In the genomic region with DNA sequence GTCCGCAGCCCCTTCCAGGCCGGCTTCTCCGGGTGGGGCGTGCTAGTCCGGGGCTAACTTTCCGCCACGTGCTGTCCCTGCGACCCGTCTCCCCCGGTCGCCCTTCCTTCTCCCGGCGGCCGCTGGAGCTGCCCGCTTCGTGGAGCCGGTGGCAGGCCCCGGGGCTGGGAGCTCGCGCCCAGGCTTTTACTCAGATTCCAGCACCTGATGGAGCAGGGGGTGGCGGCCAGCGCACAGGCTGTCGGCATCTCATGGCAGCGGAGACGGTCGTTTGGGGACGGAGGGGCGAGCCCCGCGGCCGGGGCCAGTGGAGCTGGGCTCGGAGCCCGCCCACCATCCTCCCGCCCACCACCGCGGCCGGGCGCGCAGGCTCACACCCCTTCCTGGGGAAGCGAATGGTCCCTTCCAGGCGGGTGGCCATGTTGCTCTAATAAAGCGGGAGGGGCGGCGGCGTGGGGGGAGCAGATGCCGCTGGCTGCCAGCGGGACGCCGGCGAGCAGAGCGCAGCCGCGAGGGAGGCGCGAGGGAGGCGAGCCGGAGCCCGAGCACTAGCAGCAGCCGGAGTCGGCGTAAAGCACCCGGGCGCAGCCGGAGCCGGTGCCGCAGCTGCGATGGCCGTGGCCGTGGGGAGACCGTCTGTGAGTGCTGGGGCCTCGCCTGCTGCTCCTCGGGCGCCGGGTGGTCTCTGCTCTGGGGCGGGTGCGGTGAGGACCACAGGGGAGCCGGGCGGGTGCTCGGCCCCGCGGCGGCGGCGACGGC, we compare ENCODE assay signal across 8 cellular contexts. TPM values are rescaled to one million over a fixed set of nuclear protein-coding genes. Genes with fewer than 3 reads are reported as not detected.
DNase-seq lines count a peak whose midpoint lies in the region; ATAC-seq and TF ChIP-seq lines count a peak whose summit lies in the region.

TSS of gene SEPTIN11 (plus strand) at position 460 of the 759 bp plus-strand sequence. CDS start at position 612, 152 bp downstream.

- peak in 1 of 2 donors; percentile 9 for TF ChIP-seq CTCF in right atrium auricular region (IDR thresholded peaks at IDR 0.05)
- peak in 1 of 4 experiments; percentile 56 for TF ChIP-seq CTCF in uterus (IDR thresholded peaks at IDR 0.05)

- DNase-seq in NCI-H1694 treated with DMSO at 0.1 percent for 48 hours (lab: John Stamatoyannopoulos, UW), result peak; percentile 46
- peak; percentile 65 to 88 (median 78) for DNase-seq in T-helper 2 cell
- peak; percentile 60 to 95 (median 88) for DNase-seq in anterior cingulate cortex (lab: John Stamatoyannopoulos, UW)
- peak; percentile 94 for DNase-seq in right atrium auricular region (ENCODE audit: low spot score)
- DNase-seq in putamen (ENCODE audit: low spot score), result peak; percentile 92
- peak; percentile 93 to 94 for DNase-seq in uterus

- H3K9me3 ChIP-seq in right atrium auricular region, result no peaks in the 10 kb centered on the region
- no peaks in the 10 kb centered on the region for H3K9me3 ChIP-seq in uterus

- H3K27me3 ChIP-seq in right atrium auricular region (no peaks in the 10 kb centered on the region), uterus (no peaks in the 10 kb centered on the region)

- H3K36me3 ChIP-seq in right atrium auricular region (no peaks in the 10 kb centered on the region), uterus (no peaks in the 10 kb centered on the region)

- peak; percentile 70 for ATAC-seq in GM18502 (IDR thresholded peaks at IDR 0.05; ENCODE audit: poor library complexity, unreplicated experiment)
- ATAC-seq in HG02938 (IDR thresholded peaks at IDR 0.05; ENCODE audit: unreplicated experiment), result peak; percentile 56

- peak; percentile 90 to 93 for TF ChIP-seq POLR2A in uterus (IDR thresholded peaks at IDR 0.05)

- peaks cover 0 to 30% of the 10 kb centered on the region in 2 donors for H3K4me1 ChIP-seq in right atrium auricular region
- no peaks in the 10 kb centered on the region for H3K4me1 ChIP-seq in uterus

- intact Hi-C loops in uterus (cut with DNase I; ENCODE audit: low total_unique reads), result no loop called here

- H3K4me3 ChIP-seq in right atrium auricular region (peak within 1 kb of the TSS; percentile 54 to 84), uterus (peak within 1 kb of the TSS; percentile 66 to 73)

- peak within 1 kb of the TSS; percentile 88 to 91 for H3K27ac ChIP-seq in right atrium auricular region
- H3K27ac ChIP-seq in uterus, result peak within 1 kb of the TSS; percentile 90 to 97

RNA-seq across cellular contexts. Expression of gene SEPTIN11, which starts in this region (rescaled TPM):
- total RNA-seq in right atrium auricular region (10 to 100 TPM; 34.9 to 59.0 TPM), uterus (100 to 1,000 TPM in 1 of 4 donors, 10 to 100 TPM in 3; 49.4 to 317 (median 88.1) TPM)

Comparison
In these comparisons a context has a peak if more than half of its experiments do, and no peak if none do; other contexts are left out.
1. Peak in every context shown above with its lines: DNase-seq, ATAC-seq, H3K4me3 ChIP-seq and H3K27ac ChIP-seq.